In genomic region chr6:75472885-75473284, GRCh38 we compare ENCODE assay signal across 20 cellular contexts. TPM values are rescaled to one million over a fixed set of nuclear protein-coding genes. Genes with fewer than 3 reads are reported as not detected.
DNase-seq lines count a peak whose midpoint lies in the region; ATAC-seq, FAIRE-seq and TF ChIP-seq lines count a peak whose summit lies in the region.
"Had no signal": no experiment of that assay in that cellular context is flagged by ENCODE, and none has a peak within 500 bp of the region (broad histone marks: within the 10 kb centered on the region; RNA-seq: fewer than 3 reads in every experiment).

No MANE protein-coding gene starts in this region.

- H3K9me1 ChIP-seq in K562 (ENCODE audit: control insufficient read depth, insufficient read depth, low read length): no peaks in the 10 kb centered on the region

- TF ChIP-seq RAD21 in K562 (CRISPR knock-in tag; conservative IDR thresholded peaks at IDR 0.05 in 1 of 2, IDR thresholded peaks at IDR 0.05 in 1 of 2): no peak

- H3K36me3 ChIP-seq in K562 (ENCODE audit: control insufficient read depth, insufficient read depth, low read length): no peaks in the 10 kb centered on the region

- intact Hi-C loops in K562 (cut with micrococcal nuclease): no loop called here

- POLR2A ChIA-PET in K562 (lab: Yijun Ruan, JAX): no interaction called here
- POLR2A ChIA-PET in WTC11 (lab: Charles Lee): no interaction called here

- no TSS peak for BruUV-seq in K562 (replicated peaks; lab: Mats Ljungman, UMichigan)

- no peak for TF ChIP-seq CTCF in K562 (IDR thresholded peaks at IDR 0.05 in 2 of 3, conservative IDR thresholded peaks at IDR 0.05 in 1 of 3; ENCODE audit: insufficient read depth in 2 of 3, low read depth in 1 of 3, low read length in 3 of 3)
- TF ChIP-seq CTCF in WTC11 (IDR thresholded peaks at IDR 0.05): no peak

- WGBS in K562 (ENCODE audit: insufficient coverage, low coverage, missing lambda C conversion rate): 7% methylated on average over 1 of the region's 1 CpG

- no peak overlapping the region for H3K27ac Mint-ChIP-seq in stimulated activated naive CD8-positive, alpha-beta T cell treated with anti-CD3 and anti-CD28 coated beads, Interleukin-15, amount 100 ng/mL, for 72 hours
- no peak overlapping the region for H3K27ac Mint-ChIP-seq in WTC11
- H3K27ac Mint-ChIP-seq: CD14-positive monocyte, natural killer cell had no signal

- DNase-seq in K562 (ENCODE audit: extremely low read depth in 1 of 4, low spot score in 3 of 4): no peak
- DNase-seq in stimulated activated naive CD8-positive, alpha-beta T cell treated with anti-CD3 and anti-CD28 coated beads, Interleukin-15, amount 100 ng/mL, for 72 hours: no peak
- DNase-seq in NCI-H187 (lab: John Stamatoyannopoulos, UW): no peak
- DNase-seq in frontal cortex (ENCODE audit: low spot score in 2 of 2): no peak
- DNase-seq in WTC11 (ENCODE audit: low spot score): no peak
- DNase-seq: activated effector memory CD4-positive, alpha-beta T cell treated with anti-CD3 and anti-CD28 coated beads, Interleukin-2, amount 50 U/mL, for 16 hours; anterior cingulate cortex; DMS79; mammary epithelial cell; natural killer cell; NCI-H2081 treated with DMSO at 0.1 percent for 48 hours; NCI-H69; stimulated activated CD4-positive, alpha-beta T cell treated with anti-CD3 and anti-CD28 coated beads, Interleukin-15, amount 100 ng/mL, for 24 hours had no signal

- no peaks in the 10 kb centered on the region for H3K9me3 ChIP-seq in K562 (replicated peaks; ENCODE audit: control insufficient read depth, insufficient read depth, low read depth, low read length)

- in situ Hi-C loops in K562 (cut with MboI): no loop called here

- TF ChIP-seq EP300 in K562 (IDR thresholded peaks at IDR 0.05; ENCODE audit: low read length): no peak

- H3K27me3 ChIP-seq in K562 (ENCODE audit: control insufficient read depth in 2 of 2, insufficient read depth in 2 of 2, low read length in 2 of 2): no peaks in the 10 kb centered on the region

- H3K9me3 Mint-ChIP-seq in stimulated activated naive CD8-positive, alpha-beta T cell treated with anti-CD3 and anti-CD28 coated beads, Interleukin-15, amount 100 ng/mL, for 72 hours: peaks cover 0 to 1% of the 10 kb centered on the region in 2 donors
- H3K9me3 Mint-ChIP-seq in WTC11: no peaks in the 10 kb centered on the region

- H3K79me2 ChIP-seq in K562 (ENCODE audit: control insufficient read depth, insufficient read depth, low read length): no peaks in the 10 kb centered on the region

- H3K9ac ChIP-seq in K562 (ENCODE audit: insufficient read depth in 1 of 2, low read depth in 2 of 2, low read length in 2 of 2): no peak overlapping the region

- H4K20me1 ChIP-seq in K562 (replicated peaks; ENCODE audit: control insufficient read depth, insufficient read depth, low read length): no peaks in the 10 kb centered on the region

- peaks cover 18% of the 10 kb centered on the region for H3K27me3 Mint-ChIP-seq in stimulated activated naive CD8-positive, alpha-beta T cell treated with anti-CD3 and anti-CD28 coated beads, Interleukin-15, amount 100 ng/mL, for 72 hours
- H3K27me3 Mint-ChIP-seq in WTC11 (ENCODE audit: low read depth): no peaks in the 10 kb centered on the region

- H3K27ac ChIP-seq in K562 (ENCODE audit: extremely low read depth, low read depth, low read length): no peak overlapping the region

- FAIRE-seq in K562 (lab: Jason Lieb, UNC) (peak; percentile 19), frontal cortex (lab: Jason Lieb, UNC) (no peak)
- FAIRE-seq: colon, HepG2 had no signal

- TF ChIP-seq POLR2A in K562 (conservative IDR thresholded peaks at IDR 0.05): no peak

- H3K4me2 ChIP-seq in K562 (ENCODE audit: insufficient read depth, low read length): no peak overlapping the region

- no peaks in the 10 kb centered on the region for H3K4me1 ChIP-seq in K562 (replicated peaks in 1 of 2; ENCODE audit: control insufficient read depth in 2 of 2, insufficient read depth in 2 of 2, low read length in 2 of 2)

- no peaks in the 10 kb centered on the region for H3K4me1 Mint-ChIP-seq in stimulated activated naive CD8-positive, alpha-beta T cell treated with anti-CD3 and anti-CD28 coated beads, Interleukin-15, amount 100 ng/mL, for 72 hours
- H3K4me1 Mint-ChIP-seq in WTC11: peaks cover 2% of the 10 kb centered on the region
- H3K4me1 Mint-ChIP-seq: CD14-positive monocyte, natural killer cell had no signal

- no peak overlapping the region for H3K4me3 Mint-ChIP-seq in stimulated activated naive CD8-positive, alpha-beta T cell treated with anti-CD3 and anti-CD28 coated beads, Interleukin-15, amount 100 ng/mL, for 72 hours
- no peak overlapping the region for H3K4me3 Mint-ChIP-seq in WTC11
- H3K4me3 Mint-ChIP-seq: CD14-positive monocyte, natural killer cell had no signal

- H3K4me3 ChIP-seq in K562: no peak overlapping the region

- H3K36me3 Mint-ChIP-seq in WTC11: no peaks in the 10 kb centered on the region
- H3K36me3 Mint-ChIP-seq: CD14-positive monocyte, natural killer cell had no signal

- no peak overlapping the region for H2AFZ ChIP-seq in K562 (ENCODE audit: low read depth, low read length)

- ATAC-seq in GM18907 (IDR thresholded peaks at IDR 0.05; ENCODE audit: unreplicated experiment): peak; percentile 74
- peak; percentile 94 for ATAC-seq in GM21529 (IDR thresholded peaks at IDR 0.05; ENCODE audit: unreplicated experiment)
- ATAC-seq in HG03097 (IDR thresholded peaks at IDR 0.05; ENCODE audit: low FRiP score, unreplicated experiment): peak; percentile 63
- no peak for ATAC-seq in K562
- no peak for ATAC-seq in stimulated activated naive CD8-positive, alpha-beta T cell treated with anti-CD3 and anti-CD28 coated beads, Interleukin-15, amount 100 ng/mL, for 72 hours
- no peak for ATAC-seq in WTC11
- ATAC-seq: HepG2, natural killer cell, Panc1 had no signal

- CTCF ChIA-PET in K562 (lab: Yijun Ruan, JAX; ENCODE audit: low intra/inter-chr PET ratio): no interaction called here
- CTCF ChIA-PET in WTC11 (lab: Charles Lee): no interaction called here

TF ChIP-seq in K562, 482 proteins besides CTCF, POLR2A, EP300 and RAD21 (continues in another document):
- TF ChIP-seq PHB2 (IDR thresholded peaks at IDR 0.05; ENCODE audit: low read depth) (no peak), NR4A1 (CRISPR knock-in tag; IDR thresholded peaks at IDR 0.05) (no peak), NR4A1 (tag; IDR thresholded peaks at IDR 0.05) (no peak), FOXM1 (IDR thresholded peaks at IDR 0.05; ENCODE audit: low read depth) (no peak), FOXM1 (CRISPR knock-in tag; IDR thresholded peaks at IDR 0.05; ENCODE audit: low read depth) (no peak), ARHGAP35 (IDR thresholded peaks at IDR 0.05; ENCODE audit: partially characterized antibody) (no peak)

TF ChIP-seq in WTC11, 78 proteins besides CTCF, POLR2A, EP300 and RAD21 (continues in another document):
- TF ChIP-seq ATF6 (CRISPR knock-in tag; IDR thresholded peaks at IDR 0.05): no peak
- no peak for TF ChIP-seq MXD4 (CRISPR knock-in tag; IDR thresholded peaks at IDR 0.05; ENCODE audit: borderline replicate concordance)
- TF ChIP-seq ZBTB21 (CRISPR knock-in tag; IDR thresholded peaks at IDR 0.05; ENCODE audit: borderline replicate concordance): no peak
- TF ChIP-seq ZNF396 (CRISPR knock-in tag; IDR thresholded peaks at IDR 0.05; ENCODE audit: borderline replicate concordance): no peak

RNA-seq across cellular contexts. Expression of gene FILIP1, which starts 20.7 kb away (rescaled TPM):
- total RNA-seq in K562 (2011; cell fraction: chromatin; rRNA removed; ENCODE audit: low replicate concordance): not detected in 2 replicates
- not detected in 2 replicates for total RNA-seq in K562 (2011; cell fraction: nucleolus; rRNA removed)
- total RNA-seq in K562 (2011; cell fraction: nucleoplasm; rRNA removed): not detected in 2 replicates
- total RNA-seq in K562 (2014; rRNA removed) (0.04 TPM in 1 of 2 replicates, not detected in the other), K562 (2014; rRNA removed; fragmentation: Illumina TruSeq; extraction: Trizol) (0.25 and 0.26 TPM in 2 replicates), K562 (2015; rRNA removed; fragmentation: Illumina TruSeq; extraction: Trizol) (0.11 and 0.14 TPM in 2 replicates), K562 (2021) (0.04 and 0.09 TPM in 2 replicates), frontal cortex (2.9 TPM), WTC11 (2021) (2.9 to 5.6 TPM (median 5.1 TPM) in 3 replicates)
- polyA plus RNA-seq in K562 (2011; rRNA removed) (0.03 TPM in 1 of 2 replicates, not detected in the other), K562 (2014; fragmentation: Illumina TruSeq; extraction: Trizol) (0.15 and 0.21 TPM in 2 replicates), K562 (2014; fragmentation: Nextera tagmentation; extraction: Ambion mirVana) (under 1 TPM; 0.07 to 0.11 TPM), K562 (2014; rRNA removed) (0.03 and 0.04 TPM in 2 replicates)
- 0.03 TPM in 1 of 2 replicates, not detected in the other for polyA plus RNA-seq in K562 (2011; cell fraction: cytosol; rRNA removed)
- not detected in 2 replicates for polyA plus RNA-seq in K562 (2011; cell fraction: nucleus; rRNA removed)
- polyA plus RNA-seq in K562 (2012): 0.16 and 0.19 TPM in 2 replicates
- 0.14 TPM in 1 of 2 replicates, not detected in the other for polyA minus RNA-seq in K562 (2011; rRNA and poly(A)+ RNA removed)
- not detected in 2 replicates for polyA minus RNA-seq in K562 (2011; cell fraction: cytosol; rRNA and poly(A)+ RNA removed)
- not detected in 2 replicates for polyA minus RNA-seq in K562 (2011; cell fraction: nucleus; rRNA and poly(A)+ RNA removed)
- total RNA-seq: HepG2, natural killer cell had no signal
- polyA plus RNA-seq: CD14-positive monocyte, HepG2, mammary epithelial cell had no signal

Comparison
In these comparisons a context has a peak if more than half of its experiments do, and no peak if none do; other contexts are left out.
1. ATAC-seq: peak in GM18907 (single experiment), GM21529 (single experiment) and HG03097 (single experiment); none in K562 (single experiment), stimulated activated naive CD8-positive, alpha-beta T cell treated with anti-CD3 and anti-CD28 coated beads, Interleukin-15, amount 100 ng/mL, for 72 hours (single experiment) and WTC11 (single experiment).